In the genomic region with DNA sequence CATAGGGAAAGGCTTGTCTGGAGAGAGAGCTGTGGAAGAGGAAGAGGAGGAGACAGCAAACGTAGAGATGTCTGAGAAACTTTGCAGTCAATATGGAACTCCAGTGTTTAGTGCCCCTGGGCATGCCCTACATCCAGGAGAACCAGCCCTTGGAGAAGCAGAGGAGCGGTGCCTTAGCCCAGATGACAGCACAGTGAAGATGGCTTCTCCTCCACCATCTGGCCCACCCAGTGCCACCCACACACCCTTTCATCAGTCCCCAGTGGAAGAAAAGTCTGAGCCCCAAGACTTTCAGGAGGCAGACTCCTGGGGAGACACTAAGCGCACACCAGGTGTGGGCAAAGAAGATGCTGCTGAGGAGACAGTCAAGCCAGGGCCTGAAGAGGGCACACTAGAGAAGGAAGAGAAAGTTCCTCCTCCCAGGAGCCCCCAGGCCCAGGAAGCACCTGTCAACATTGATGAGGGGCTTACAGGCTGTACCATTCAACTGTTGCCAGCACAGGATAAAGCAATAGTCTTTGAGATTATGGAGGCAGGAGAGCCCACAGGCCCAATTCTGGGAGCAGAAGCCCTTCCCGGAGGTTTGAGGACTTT, we compare ENCODE assay signal across 15 cellular contexts. TPM values are rescaled to one million over a fixed set of nuclear protein-coding genes. Genes with fewer than 3 reads are reported as not detected.
DNase-seq lines count a peak whose midpoint lies in the region; ATAC-seq, FAIRE-seq and TF ChIP-seq lines count a peak whose summit lies in the region.
"Had no signal": no experiment of that assay in that cellular context is flagged by ENCODE, and none has a peak within 500 bp of the region (broad histone marks: within the 10 kb centered on the region; RNA-seq: fewer than 3 reads in every experiment).

No MANE protein-coding gene starts in this region.

- H3K4me3 ChIP-seq in HepG2 (replicated peaks in 1 of 3; ENCODE audit: insufficient read depth in 1 of 3, low read depth in 2 of 3, low read length in 3 of 3) (no peak overlapping the region), right lobe of liver (no peak overlapping the region)
- H3K4me3 ChIP-seq: MG63 had no signal

- no peaks in the 10 kb centered on the region for H3K79me2 ChIP-seq in HepG2 (ENCODE audit: insufficient read depth, low read length)

- no peak overlapping the region for H2AFZ ChIP-seq in HepG2 (ENCODE audit: low read length)

- in situ Hi-C loops in HepG2 (cut with HindIII; ENCODE audit: extremely low pct_ligation_motif_present, low pct_unique_long_range_greater_than_20kb): no loop called here

- H4K20me1 ChIP-seq in HepG2 (ENCODE audit: insufficient read depth, low read length): no peaks in the 10 kb centered on the region

- no peak overlapping the region for H3K9ac ChIP-seq in HepG2 (ENCODE audit: insufficient read depth, low read depth, low read length)

- peak overlapping the region; percentile 50 for H3K27ac Mint-ChIP-seq in activated T-helper 17 cell treated with anti-CD3 and anti-CD28 coated beads, Interleukin-2, amount 50 U/mL, for 72 hours
- no peak overlapping the region for H3K27ac Mint-ChIP-seq in nephron progenitor cell

- H3K36me3 Mint-ChIP-seq in activated T-helper 17 cell treated with anti-CD3 and anti-CD28 coated beads, Interleukin-2, amount 50 U/mL, for 72 hours (ENCODE audit: low read depth): no peaks in the 10 kb centered on the region
- H3K36me3 Mint-ChIP-seq in nephron progenitor cell (ENCODE audit: low read depth): peaks cover 41% of the 10 kb centered on the region

- no TSS peak for BruUV-seq in HepG2 (replicated peaks; lab: Mats Ljungman, UMichigan)

- no peak for ATAC-seq in HepG2
- no peak for ATAC-seq in right lobe of liver
- ATAC-seq in activated T-helper 17 cell treated with anti-CD3 and anti-CD28 coated beads, Interleukin-2, amount 50 U/mL, for 72 hours (replicated peaks): no peak

- no peak for DNase-seq in HepG2 (ENCODE audit: low spot score)
- DNase-seq in right lobe of liver: no peak
- no peak for DNase-seq in OCI-M1 (lab: John Stamatoyannopoulos, UW)
- no peak for DNase-seq in activated CD4-positive, CD25-positive, alpha-beta regulatory T cell treated with anti-CD3 and anti-CD28 coated beads, Interleukin-2, amount 50 U/mL, for 72 hours
- DNase-seq in nephron progenitor cell: no peak
- DNase-seq in 8988T: no peak
- DNase-seq: CD8-positive, alpha-beta memory T cell; KG1; MG63; NCI-H1105 treated with DMSO at 0.1 percent for 48 hours; NCI-H187 treated with DMSO at 0.1 percent for 48 hours; NCI-H446 treated with DMSO at 0.1 percent for 48 hours; NCI-H774 had no signal

- H3K4me2 ChIP-seq in HepG2 (ENCODE audit: low read depth, low read length): no peak overlapping the region

- intact Hi-C loops in HepG2 (cut with micrococcal nuclease; ENCODE audit: unreplicated experiment): no loop called here
- intact Hi-C loops in right lobe of liver (cut with DNase I): no loop called here

- TF ChIP-seq CTCF in HepG2 (CRISPR knock-in tag; IDR thresholded peaks at IDR 0.05) (no peak), right lobe of liver (IDR thresholded peaks at IDR 0.05) (no peak), nephron progenitor cell (IDR thresholded peaks at IDR 0.05) (no peak)

- H3K36me3 ChIP-seq in HepG2 (replicated peaks in 1 of 2; ENCODE audit: control insufficient read depth in 1 of 2, insufficient read depth in 2 of 2, low read length in 2 of 2): no peaks in the 10 kb centered on the region
- no peaks in the 10 kb centered on the region for H3K36me3 ChIP-seq in right lobe of liver
- peaks cover 93% of the 10 kb centered on the region for H3K36me3 ChIP-seq in KOPT-K1 (ENCODE audit: insufficient read depth, low read length)
- H3K36me3 ChIP-seq: MG63 had no signal

- H3K9me3 ChIP-seq in HepG2 (ENCODE audit: low read length) (no peaks in the 10 kb centered on the region), right lobe of liver (no peaks in the 10 kb centered on the region), KOPT-K1 (ENCODE audit: insufficient read depth, low read length, poor library complexity, severe bottlenecking) (no peaks in the 10 kb centered on the region)
- H3K9me3 ChIP-seq: MG63 had no signal

- no peak overlapping the region for H3K27ac ChIP-seq in HepG2 (ENCODE audit: extremely low read length, insufficient read depth, low read length)
- no peak overlapping the region for H3K27ac ChIP-seq in right lobe of liver
- H3K27ac ChIP-seq in KOPT-K1 (ENCODE audit: low read depth, low read length, poor library complexity, severe bottlenecking): peak overlapping the region; percentile 9

- no peaks in the 10 kb centered on the region for H3K9me3 Mint-ChIP-seq in activated T-helper 17 cell treated with anti-CD3 and anti-CD28 coated beads, Interleukin-2, amount 50 U/mL, for 72 hours
- H3K9me3 Mint-ChIP-seq in nephron progenitor cell: peaks cover 5% of the 10 kb centered on the region
- H3K9me3 Mint-ChIP-seq: CD8-positive, alpha-beta memory T cell had no signal

- H3K4me1 ChIP-seq in HepG2 (ENCODE audit: insufficient read depth, low read length) (no peaks in the 10 kb centered on the region), right lobe of liver (no peaks in the 10 kb centered on the region)

- H3K27me3 ChIP-seq in HepG2 (ENCODE audit: control insufficient read depth in 1 of 2, insufficient read depth in 2 of 2, low read length in 2 of 2): peaks cover 4 to 58% of the 10 kb centered on the region in 2 experiments; a peak in 4 of 5 replicates
- H3K27me3 ChIP-seq in right lobe of liver: no peaks in the 10 kb centered on the region
- H3K27me3 ChIP-seq: MG63 had no signal

- 32% methylated on average over 3 of the region's 4 CpGs for WGBS in HepG2 (ENCODE audit: low lambda C conversion rate)
- WGBS in right lobe of liver (ENCODE audit: insufficient coverage, low coverage, low lambda C conversion rate, missing lambda C conversion rate): 33% methylated on average over 1 of the region's 4 CpGs

- CTCF ChIA-PET in HepG2 (lab: Yijun Ruan, JAX; ENCODE audit: low intra/inter-chr PET ratio, low total read pairs): no interaction called here

- no peak for TF ChIP-seq RAD21 in HepG2 (CRISPR knock-in tag; IDR thresholded peaks at IDR 0.05)

- no peak for TF ChIP-seq POLR2A in HepG2 (IDR thresholded peaks at IDR 0.05; ENCODE audit: insufficient read depth in 1 of 2, low read depth in 2 of 2, low read length in 2 of 2)
- no peak for TF ChIP-seq POLR2A in right lobe of liver (IDR thresholded peaks at IDR 0.05)

- TF ChIP-seq EP300 in HepG2 (IDR thresholded peaks at IDR 0.05; ENCODE audit: low read depth in 2 of 2, low read length in 2 of 2): no peak
- no peak for TF ChIP-seq EP300 in HepG2 (CRISPR knock-in tag; IDR thresholded peaks at IDR 0.05; ENCODE audit: borderline replicate concordance)

- POLR2A ChIA-PET in HepG2 (lab: Yijun Ruan, JAX): no interaction called here

- peaks cover 10% of the 10 kb centered on the region for H3K4me1 Mint-ChIP-seq in activated T-helper 17 cell treated with anti-CD3 and anti-CD28 coated beads, Interleukin-2, amount 50 U/mL, for 72 hours
- peaks cover 4% of the 10 kb centered on the region for H3K4me1 Mint-ChIP-seq in nephron progenitor cell

- no peak for FAIRE-seq in HepG2 (lab: Jason Lieb, UNC)

- no peak overlapping the region for H3K4me3 Mint-ChIP-seq in activated T-helper 17 cell treated with anti-CD3 and anti-CD28 coated beads, Interleukin-2, amount 50 U/mL, for 72 hours
- no peak overlapping the region for H3K4me3 Mint-ChIP-seq in nephron progenitor cell
- H3K4me3 Mint-ChIP-seq: CD8-positive, alpha-beta memory T cell had no signal

- no peaks in the 10 kb centered on the region for H3K27me3 Mint-ChIP-seq in activated T-helper 17 cell treated with anti-CD3 and anti-CD28 coated beads, Interleukin-2, amount 50 U/mL, for 72 hours
- H3K27me3 Mint-ChIP-seq in nephron progenitor cell (ENCODE audit: low read depth, poor library complexity): peaks cover 25% of the 10 kb centered on the region

RNA-seq across cellular contexts. Expression of a gene that starts 6.9 kb away (rescaled TPM):
- total RNA-seq in HepG2 (2016; rRNA removed; fragmentation: Illumina TruSeq; extraction: Trizol): 0.06 and 0.07 TPM in 2 replicates
- not detected in 2 replicates for total RNA-seq in HepG2 (2016; cell fraction: cytosol; rRNA removed; fragmentation: Illumina TruSeq; extraction: Trizol; ENCODE audit: low read depth)
- 0.03 and 0.04 TPM in 2 replicates for total RNA-seq in HepG2 (2016; cell fraction: insoluble cytoplasmic fraction; rRNA removed; fragmentation: Illumina TruSeq; extraction: Trizol)
- not detected in 2 replicates for total RNA-seq in HepG2 (2016; cell fraction: membrane; rRNA removed; fragmentation: Illumina TruSeq; extraction: Trizol)
- total RNA-seq in HepG2 (2016; cell fraction: nucleus; rRNA removed; fragmentation: Illumina TruSeq; extraction: Trizol): 0.09 and 0.13 TPM in 2 replicates
- polyA plus RNA-seq in HepG2 (2011; rRNA removed): under 0.01 and 0.01 TPM in 2 replicates
- under 0.01 TPM in 2 replicates for polyA plus RNA-seq in HepG2 (2011; cell fraction: cytosol; rRNA removed)
- 0.02 TPM in 1 of 2 replicates, not detected in the other for polyA plus RNA-seq in HepG2 (2011; cell fraction: nucleus; rRNA removed)
- polyA plus RNA-seq in HepG2 (2012): 0.01 TPM in 1 of 2 replicates, not detected in the other
- 0.01 TPM in 2 replicates for polyA plus RNA-seq in HepG2 (2016; cell fraction: cytosol; fragmentation: Illumina TruSeq; extraction: Trizol; ENCODE audit: low read depth)
- polyA plus RNA-seq in HepG2 (2016; cell fraction: insoluble cytoplasmic fraction; fragmentation: Illumina TruSeq; extraction: Trizol; ENCODE audit: low read depth): 0.03 and 0.05 TPM in 2 replicates
- not detected in 2 replicates for polyA plus RNA-seq in HepG2 (2016; cell fraction: membrane; fragmentation: Illumina TruSeq; extraction: Trizol; ENCODE audit: low read depth)
- polyA plus RNA-seq in HepG2 (2016; cell fraction: nucleus; fragmentation: Illumina TruSeq; extraction: Trizol; ENCODE audit: insufficient read depth, low read depth): 0.05 and 0.09 TPM in 2 replicates
- polyA minus RNA-seq in HepG2 (2011; rRNA and poly(A)+ RNA removed; ENCODE audit: low replicate concordance): 0.02 and 2.8 TPM in 2 replicates
- polyA minus RNA-seq in HepG2 (2011; cell fraction: cytosol; rRNA and poly(A)+ RNA removed): 0.09 TPM in 1 of 2 replicates, not detected in the other
- not detected in 2 replicates for polyA minus RNA-seq in HepG2 (2011; cell fraction: nucleus; rRNA and poly(A)+ RNA removed)
- total RNA-seq in right lobe of liver: under 1 TPM; 0.09 to 0.56 (median 0.24) TPM
- 1 to 10 TPM; 1.7 to 3.5 TPM for total RNA-seq in activated T-helper 17 cell treated with anti-CD3 and anti-CD28 coated beads, Interleukin-2, amount 50 U/mL, for 72 hours

RNA-seq across cellular contexts. Expression of a gene that starts 31.4 kb away (rescaled TPM):
- total RNA-seq in HepG2 (2016; rRNA removed; fragmentation: Illumina TruSeq; extraction: Trizol) (17.4 and 26.3 TPM in 2 replicates), right lobe of liver (10 to 100 TPM in 5 of 6 experiments, 1 to 10 TPM in 1; 4.9 to 12.2 (median 10.8) TPM)
- 5.3 and 6.3 TPM in 2 replicates for total RNA-seq in HepG2 (2016; cell fraction: cytosol; rRNA removed; fragmentation: Illumina TruSeq; extraction: Trizol; ENCODE audit: low read depth)
- 16.7 and 24.8 TPM in 2 replicates for total RNA-seq in HepG2 (2016; cell fraction: insoluble cytoplasmic fraction; rRNA removed; fragmentation: Illumina TruSeq; extraction: Trizol)
- 6.0 and 6.4 TPM in 2 replicates for total RNA-seq in HepG2 (2016; cell fraction: membrane; rRNA removed; fragmentation: Illumina TruSeq; extraction: Trizol)
- total RNA-seq in HepG2 (2016; cell fraction: nucleus; rRNA removed; fragmentation: Illumina TruSeq; extraction: Trizol): 22.1 and 25.2 TPM in 2 replicates
- polyA plus RNA-seq in HepG2 (2011; rRNA removed): 15.9 and 17.1 TPM in 2 replicates
- 7.3 and 7.4 TPM in 2 replicates for polyA plus RNA-seq in HepG2 (2011; cell fraction: cytosol; rRNA removed)
- 34.5 and 38.3 TPM in 2 replicates for polyA plus RNA-seq in HepG2 (2011; cell fraction: nucleus; rRNA removed)
- polyA plus RNA-seq in HepG2 (2012): 6.2 and 7.1 TPM in 2 replicates
- 0.49 and 0.59 TPM in 2 replicates for polyA plus RNA-seq in HepG2 (2016; cell fraction: cytosol; fragmentation: Illumina TruSeq; extraction: Trizol; ENCODE audit: low read depth)
- polyA plus RNA-seq in HepG2 (2016; cell fraction: insoluble cytoplasmic fraction; fragmentation: Illumina TruSeq; extraction: Trizol; ENCODE audit: low read depth): 13.4 and 14.5 TPM in 2 replicates
- 0.92 and 1.1 TPM in 2 replicates for polyA plus RNA-seq in HepG2 (2016; cell fraction: membrane; fragmentation: Illumina TruSeq; extraction: Trizol; ENCODE audit: low read depth)
- 29.6 and 32.3 TPM in 2 replicates for polyA plus RNA-seq in HepG2 (2016; cell fraction: nucleus; fragmentation: Illumina TruSeq; extraction: Trizol; ENCODE audit: insufficient read depth, low read depth)
- polyA minus RNA-seq in HepG2 (2011; rRNA and poly(A)+ RNA removed; ENCODE audit: low replicate concordance): 22.3 and 59.9 TPM in 2 replicates
- 10.6 and 14.0 TPM in 2 replicates for polyA minus RNA-seq in HepG2 (2011; cell fraction: cytosol; rRNA and poly(A)+ RNA removed)
- polyA minus RNA-seq in HepG2 (2011; cell fraction: nucleus; rRNA and poly(A)+ RNA removed): 40.2 and 48.4 TPM in 2 replicates
- 10 to 100 TPM; 29.9 to 30.9 TPM for total RNA-seq in activated T-helper 17 cell treated with anti-CD3 and anti-CD28 coated beads, Interleukin-2, amount 50 U/mL, for 72 hours
